In the genomic region with DNA sequence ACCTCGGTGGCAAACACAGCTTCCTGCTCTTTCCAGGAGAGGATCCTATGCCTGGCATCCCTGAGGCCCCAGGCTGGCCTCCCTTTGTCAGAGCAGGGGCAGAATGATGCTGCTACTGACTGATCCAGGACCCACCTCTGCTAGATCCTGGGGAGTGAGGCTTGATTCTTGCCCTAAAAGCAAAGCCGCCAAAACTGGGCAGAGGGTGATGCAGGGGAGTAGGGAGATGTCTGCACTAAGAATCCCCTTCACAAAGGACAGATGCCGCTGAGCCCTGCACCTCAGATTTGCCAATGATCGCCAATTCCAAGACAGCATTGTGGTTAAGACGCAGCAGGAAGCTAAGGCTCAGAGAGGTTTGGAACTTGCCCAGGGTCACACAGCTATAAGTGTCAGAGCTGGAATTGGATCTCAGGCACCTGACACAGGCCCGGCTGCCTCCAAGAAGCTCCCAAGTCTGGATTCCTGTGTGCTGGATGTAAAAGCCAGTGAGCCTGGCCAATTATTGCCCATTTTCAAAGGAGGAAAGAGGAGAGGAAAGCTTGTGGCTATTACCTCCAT, we compare ENCODE assay signal across 23 cellular contexts.
"Had no signal": no experiment of that assay in that cellular context is flagged by ENCODE, and none has a peak within 500 bp of the region (broad histone marks: within the 10 kb centered on the region; RNA-seq: fewer than 3 reads in every experiment).

No MANE protein-coding gene starts in this region.

- DNase-seq: activated CD4-positive, alpha-beta T cell treated with anti-CD3 and anti-CD28 coated beads for 48 hours; activated CD4-positive, alpha-beta T cell treated with anti-CD3 and anti-CD28 coated beads, Interleukin-2, amount 50 U/mL, for 4 hours; activated CD4-positive, CD25-positive, alpha-beta regulatory T cell treated with anti-CD3 and anti-CD28 coated beads, Interleukin-2, amount 50 U/mL, for 72 hours; activated CD8-positive, alpha-beta memory T cell treated with anti-CD3 and anti-CD28 coated beads, Interleukin-2, amount 50 U/mL, for 48 hours; activated CD8-positive, alpha-beta T cell treated with anti-CD3 and anti-CD28 coated beads, Interleukin-2, amount 10 ng/mL, durations not matched to agents 7 days and 5 days; activated gamma-delta T cell; activated naive CD4-positive, alpha-beta T cell treated with anti-CD3 and anti-CD28 coated beads for 36 hours; activated T-cell treated with anti-CD3 and anti-CD28 coated beads, Interleukin-2, amount 50 U/mL, for 1 hour; cerebellar nuclear complex; KG1; NCI-H1092; NCI-H1417 treated with DMSO at 0.1 percent for 48 hours; NCI-H1694; NCI-H2029; NCI-H446; NCI-H524; SIG-M5; T-helper 17 cell; T-helper 9 cell had no signal

- H3K9me3 Mint-ChIP-seq: activated naive CD4-positive, alpha-beta T cell treated with anti-CD3 and anti-CD28 coated beads for 36 hours; activated T-helper 1 cell treated with anti-CD3 and anti-CD28 coated beads, Interleukin-12 subunit alpha, Interleukin-12 subunit beta, Interleukin-2, Interleukin-4 antibody, amounts not matched to agents 30 ng/mL and 10 ng/mL and 1 ng/mL, durations not matched to agents 14 hours and 24 hours and 36 hours; WTC11 had no signal

- H3K36me3 Mint-ChIP-seq: activated naive CD8-positive, alpha-beta T cell; WTC11 had no signal

- H3K27me3 Mint-ChIP-seq: activated naive CD8-positive, alpha-beta T cell had no signal

- FAIRE-seq: RCC 7860 had no signal

- ATAC-seq: activated CD8-positive, alpha-beta T cell treated with anti-CD3 and anti-CD28 coated beads, Interleukin-2, amount 10 ng/mL, durations not matched to agents 7 days and 5 days; T-helper 17 cell; WTC11 had no signal

- H3K27ac Mint-ChIP-seq: activated CD8-positive, alpha-beta T cell treated with anti-CD3 and anti-CD28 coated beads, Interleukin-2, amount 10 ng/mL, durations not matched to agents 7 days and 5 days; activated naive CD4-positive, alpha-beta T cell treated with anti-CD3 and anti-CD28 coated beads for 36 hours; activated naive CD8-positive, alpha-beta T cell; activated T-helper 1 cell treated with anti-CD3 and anti-CD28 coated beads, Interleukin-12 subunit alpha, Interleukin-12 subunit beta, Interleukin-2, Interleukin-4 antibody, amounts not matched to agents 30 ng/mL and 10 ng/mL and 1 ng/mL, durations not matched to agents 14 hours and 24 hours and 36 hours; T-helper 17 cell; WTC11 had no signal

- H3K4me3 Mint-ChIP-seq: activated CD8-positive, alpha-beta T cell treated with anti-CD3 and anti-CD28 coated beads, Interleukin-2, amount 10 ng/mL, durations not matched to agents 7 days and 5 days; activated naive CD4-positive, alpha-beta T cell treated with anti-CD3 and anti-CD28 coated beads for 36 hours; activated naive CD8-positive, alpha-beta T cell; activated T-helper 1 cell treated with anti-CD3 and anti-CD28 coated beads, Interleukin-12 subunit alpha, Interleukin-12 subunit beta, Interleukin-2, Interleukin-4 antibody, amounts not matched to agents 30 ng/mL and 10 ng/mL and 1 ng/mL, durations not matched to agents 14 hours and 24 hours and 36 hours; T-helper 17 cell; WTC11 had no signal
